In the genomic region with DNA sequence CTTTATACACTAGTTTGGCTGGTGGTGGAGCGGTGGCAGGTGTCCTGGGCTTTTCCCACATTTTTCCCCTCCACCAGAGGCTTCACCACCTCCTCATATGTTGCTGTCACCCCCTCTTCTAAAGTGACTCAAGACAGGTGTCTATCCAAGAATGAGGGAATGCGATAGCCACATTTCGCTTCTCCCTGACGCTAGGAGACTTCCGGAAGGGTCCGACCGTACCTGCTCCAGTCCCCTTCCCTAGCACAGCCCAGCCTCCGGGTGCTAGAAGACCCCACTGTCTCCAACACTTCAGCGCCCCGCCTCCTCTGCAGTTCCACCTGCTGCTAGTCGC, we compare ENCODE assay signal across 9 cellular contexts. TPM values are rescaled to one million over a fixed set of nuclear protein-coding genes. Genes with fewer than 3 reads are reported as not detected.
A peak's percentile ranks its signal among the peaks of the same experiment; 100 is the strongest.
DNase-seq lines count a peak whose midpoint lies in the region; ATAC-seq and TF ChIP-seq lines count a peak whose summit lies in the region.
"Had no signal": no experiment of that assay in that cellular context is flagged by ENCODE, and none has a peak within 500 bp of the region (broad histone marks: within the 10 kb centered on the region; RNA-seq: fewer than 3 reads in every experiment).

No MANE protein-coding gene starts in this region.

- DNase-seq in AG10803 (ENCODE audit: low read depth) (no peak), LNCaP clone FGC (ENCODE audit: low read depth) (no peak), colonic mucosa (no peak), GM13977 (ENCODE audit: low spot score) (no peak), NCI-H1436 (lab: John Stamatoyannopoulos, UW) (no peak), middle frontal gyrus (ENCODE audit: extremely low spot score, low spot score) (no peak)
- no peak for DNase-seq in naive thymus-derived CD4-positive, alpha-beta T cell

- H3K4me3 ChIP-seq in AG10803 (ENCODE audit: low read length) (peak overlapping the region; percentile 94), LNCaP clone FGC (ENCODE audit: low read depth, low read length) (peak overlapping the region; percentile 82), colonic mucosa (peak overlapping the region; percentile 76)
- peak overlapping the region; percentile 86 for H3K4me3 ChIP-seq in naive thymus-derived CD4-positive, alpha-beta T cell (ENCODE audit: low read length)

- H3K9me3 ChIP-seq in colonic mucosa: no peaks in the 10 kb centered on the region
- no peaks in the 10 kb centered on the region for H3K9me3 ChIP-seq in naive thymus-derived CD4-positive, alpha-beta T cell (ENCODE audit: control insufficient read depth in 2 of 3, low read length in 3 of 3)

- peaks cover 37 to 59% (median 50%) of the 10 kb centered on the region in 7 donors for H3K4me1 Mint-ChIP-seq in naive thymus-derived CD4-positive, alpha-beta T cell

- H3K9ac ChIP-seq in colonic mucosa (ENCODE audit: low read depth in 2 of 2, low read length in 2 of 2): peak overlapping the region; percentile 76 to 99

- peak overlapping the region; percentile 92 for H3K27ac ChIP-seq in colonic mucosa
- peak overlapping the region; percentile 98 for H3K27ac ChIP-seq in naive thymus-derived CD4-positive, alpha-beta T cell (ENCODE audit: low read depth, low read length)

- H3K9me3 Mint-ChIP-seq in naive thymus-derived CD4-positive, alpha-beta T cell: peaks cover 0 to 4% (median 0%) of the 10 kb centered on the region in 11 donors

- H3K27me3 ChIP-seq in colonic mucosa: no peaks in the 10 kb centered on the region
- H3K27me3 ChIP-seq in naive thymus-derived CD4-positive, alpha-beta T cell (ENCODE audit: control insufficient read depth in 2 of 2, insufficient read depth in 2 of 2, low read length in 2 of 2): no peaks in the 10 kb centered on the region

- H3K27me3 Mint-ChIP-seq in naive thymus-derived CD4-positive, alpha-beta T cell: peaks cover 0 to 8% (median 0%) of the 10 kb centered on the region in 5 donors

- H3K36me3 ChIP-seq in colonic mucosa: no peaks in the 10 kb centered on the region
- H3K36me3 ChIP-seq in naive thymus-derived CD4-positive, alpha-beta T cell (ENCODE audit: control insufficient read depth in 2 of 3, insufficient read depth in 3 of 3, low read length in 3 of 3): peaks cover 0 to 7% (median 0%) of the 10 kb centered on the region in 3 experiments

- peaks cover 36% of the 10 kb centered on the region for H3K4me1 ChIP-seq in colonic mucosa
- peaks cover 43 to 44% of the 10 kb centered on the region in 2 donors for H3K4me1 ChIP-seq in naive thymus-derived CD4-positive, alpha-beta T cell (ENCODE audit: control insufficient read depth in 2 of 2, insufficient read depth in 2 of 2, low read length in 2 of 2)

- ATAC-seq in naive thymus-derived CD4-positive, alpha-beta T cell: no peak
- no peak for ATAC-seq in HG03095 (IDR thresholded peaks at IDR 0.05; ENCODE audit: unreplicated experiment)

- peaks cover 4 to 31% (median 12%) of the 10 kb centered on the region in 5 donors for H3K36me3 Mint-ChIP-seq in naive thymus-derived CD4-positive, alpha-beta T cell

- TF ChIP-seq CTCF in AG10803 (conservative IDR thresholded peaks at IDR 0.05; ENCODE audit: low read length): no peak
- no peak for TF ChIP-seq CTCF in LNCaP clone FGC (IDR thresholded peaks at IDR 0.05; ENCODE audit: control insufficient read depth, extremely low read depth, insufficient read depth)
- TF ChIP-seq CTCF in colonic mucosa (IDR thresholded peaks at IDR 0.05): no peak
- TF ChIP-seq CTCF in GM13977 (IDR thresholded peaks at IDR 0.05; ENCODE audit: extremely low read depth, insufficient read depth, missing control alignments): no peak

- intact Hi-C loops in colonic mucosa (cut with DNase I): no loop called here
- intact Hi-C loops in naive thymus-derived CD4-positive, alpha-beta T cell (cut with micrococcal nuclease): loop anchor here (1.0 to 10.0 kb wide), 15 partner anchors 17 to 582 kb away; a partner anchor contains a TSS

- in situ Hi-C loops in GM13977 (cut with MboI; ENCODE audit: low pct_unique_long_range_greater_than_20kb, low sequenced_read_pairs, unreplicated experiment): no loop called here

- POLR2A ChIA-PET in naive thymus-derived CD4-positive, alpha-beta T cell (lab: Charles Lee): interaction anchor here (1.1 to 2.9 kb wide), 3 partner anchors 20 to 29 kb away, joined by 3 to 20 read pairs (median 4); a partner anchor contains a TSS

- CTCF ChIA-PET in naive thymus-derived CD4-positive, alpha-beta T cell (lab: Charles Lee): no interaction called here

- peak overlapping the region; percentile 92 to 100 (median 98) for H3K4me3 Mint-ChIP-seq in naive thymus-derived CD4-positive, alpha-beta T cell

- peak overlapping the region; percentile 88 to 99 (median 96) for H3K27ac Mint-ChIP-seq in naive thymus-derived CD4-positive, alpha-beta T cell

RNA-seq across cellular contexts. Expression of a gene that starts 0.5 kb away (rescaled TPM):
- total RNA-seq in colonic mucosa: 100 to 1,000 TPM; 152 to 204 TPM
- total RNA-seq in naive thymus-derived CD4-positive, alpha-beta T cell: 100 to 1,000 TPM in 3 of 5 experiments, 10 to 100 TPM in 2; 78.9 to 130 (median 116) TPM
- 100 to 1,000 TPM; 131 to 141 TPM for polyA plus RNA-seq in naive thymus-derived CD4-positive, alpha-beta T cell

RNA-seq across cellular contexts. Expression of a gene that starts 17.2 kb away (rescaled TPM):
- 10 to 100 TPM; 50.7 to 68.0 TPM for total RNA-seq in colonic mucosa
- 10 to 100 TPM; 34.0 to 97.8 (median 80.6) TPM for total RNA-seq in naive thymus-derived CD4-positive, alpha-beta T cell
- 10 to 100 TPM; 92.5 to 98.3 TPM for polyA plus RNA-seq in naive thymus-derived CD4-positive, alpha-beta T cell

RNA-seq across cellular contexts. Expression of a gene that starts 29.7 kb away (rescaled TPM):
- 10 to 100 TPM; 45.6 to 50.7 TPM for total RNA-seq in colonic mucosa
- total RNA-seq in naive thymus-derived CD4-positive, alpha-beta T cell: 100 to 1,000 TPM in 1 of 5 experiments, 10 to 100 TPM in 4; 53.2 to 106 (median 59.2) TPM
- polyA plus RNA-seq in naive thymus-derived CD4-positive, alpha-beta T cell: 10 to 100 TPM; 15.4 to 32.8 TPM

RNA-seq across cellular contexts. Expression of a gene that starts 34.0 kb away (rescaled TPM):
- 10 to 100 TPM; 44.7 to 54.2 TPM for total RNA-seq in colonic mucosa
- 100 to 1,000 TPM in 2 of 5 experiments, 10 to 100 TPM in 3; 40.5 to 111 (median 99.6) TPM for total RNA-seq in naive thymus-derived CD4-positive, alpha-beta T cell
- 10 to 100 TPM; 20.2 to 27.7 TPM for polyA plus RNA-seq in naive thymus-derived CD4-positive, alpha-beta T cell

RNA-seq across cellular contexts. Expression of a gene that starts 46.2 kb away (rescaled TPM):
- not detected for total RNA-seq in colonic mucosa
- total RNA-seq in naive thymus-derived CD4-positive, alpha-beta T cell: under 1 TPM in 2 of 5 experiments, not detected in 3; 0.27 to 0.60 TPM
- polyA plus RNA-seq in naive thymus-derived CD4-positive, alpha-beta T cell: not detected
- total RNA-seq: lung microvascular endothelial cell had no signal
